9 cellular contexts compared by ENCODE assay signal in genomic region chr7:77351539-77352004, GRCh38.
DNase-seq lines count a peak whose midpoint lies in the region; ATAC-seq, FAIRE-seq and TF ChIP-seq lines count a peak whose summit lies in the region.
"Had no signal": no experiment of that assay in that cellular context is flagged by ENCODE, and none has a peak within 500 bp of the region (broad histone marks: within the 10 kb centered on the region; RNA-seq: fewer than 3 reads in every experiment).

No MANE protein-coding gene starts in this region.

- H3K27ac ChIP-seq in sigmoid colon = peak overlapping the region in 3 of 4 donors; percentile 10 to 47 (median 44)

- WGBS in sigmoid colon, 2 donors = 38 to 77% methylated on average over 5 of the region's 5 CpGs

- FAIRE-seq in RCC 7860 (lab: Jason Lieb, UNC) = no peak

- CTCF ChIA-PET in Calu3 (lab: Charles Lee) = no interaction called here

- no peaks in the 10 kb centered on the region for H3K27me3 Mint-ChIP-seq in activated naive CD4-positive, alpha-beta T cell treated with anti-CD3 and anti-CD28 coated beads, Interleukin-2, amount 50 U/mL, for 24 hours
- no peaks in the 10 kb centered on the region for H3K27me3 Mint-ChIP-seq in Calu3 (ENCODE audit: unreplicated experiment)

- intact Hi-C loops in sigmoid colon (cut with DNase I) (no loop called here), Calu3 (cut with micrococcal nuclease; ENCODE audit: unreplicated experiment) (no loop called here)

- no peaks in the 10 kb centered on the region for H3K27me3 ChIP-seq in sigmoid colon

- H3K9me3 ChIP-seq in sigmoid colon = no peaks in the 10 kb centered on the region

- no TSS peak for BruUV-seq in Calu3 (replicated peaks; lab: Mats Ljungman, UMichigan)

- ATAC-seq in GM18867 (IDR thresholded peaks at IDR 0.05; ENCODE audit: unreplicated experiment) (peak; percentile 92), HG02884 (IDR thresholded peaks at IDR 0.05; ENCODE audit: unreplicated experiment) (peak; percentile 93)
- ATAC-seq: Panc1 had no signal

- peak; percentile 77 for DNase-seq in SKM-1 (lab: John Stamatoyannopoulos, UW; ENCODE audit: unreplicated experiment)
- no peak for DNase-seq in sigmoid colon
- no peak for DNase-seq in foreskin melanocyte
- DNase-seq in Calu3 = no peak
- no peak for DNase-seq in RCC 7860 (ENCODE audit: low spot score)

- TF ChIP-seq EP300 in sigmoid colon (IDR thresholded peaks at IDR 0.05) = no peak

- H3K4me1 Mint-ChIP-seq in activated naive CD4-positive, alpha-beta T cell treated with anti-CD3 and anti-CD28 coated beads, Interleukin-2, amount 50 U/mL, for 24 hours = peaks cover 68% of the 10 kb centered on the region
- H3K4me1 Mint-ChIP-seq in Calu3 (ENCODE audit: low read depth, unreplicated experiment) = peaks cover 10% of the 10 kb centered on the region

- TF ChIP-seq POLR2A in sigmoid colon (IDR thresholded peaks at IDR 0.05) = no peak

- H3K27ac Mint-ChIP-seq in activated naive CD4-positive, alpha-beta T cell treated with anti-CD3 and anti-CD28 coated beads, Interleukin-2, amount 50 U/mL, for 24 hours = peak overlapping the region; percentile 95
- H3K27ac Mint-ChIP-seq in Calu3 (ENCODE audit: unreplicated experiment) = no peak overlapping the region

- H3K4me3 Mint-ChIP-seq in activated naive CD4-positive, alpha-beta T cell treated with anti-CD3 and anti-CD28 coated beads, Interleukin-2, amount 50 U/mL, for 24 hours = peak overlapping the region; percentile 82
- H3K4me3 Mint-ChIP-seq in Calu3 (ENCODE audit: low read depth, unreplicated experiment) = no peak overlapping the region

- no peak for TF ChIP-seq CTCF in sigmoid colon (IDR thresholded peaks at IDR 0.05)
- TF ChIP-seq CTCF in Calu3 (IDR thresholded peaks at IDR 0.05; ENCODE audit: unreplicated experiment) = no peak

- H3K4me3 ChIP-seq in sigmoid colon = no peak overlapping the region

- H3K9me3 Mint-ChIP-seq in activated naive CD4-positive, alpha-beta T cell treated with anti-CD3 and anti-CD28 coated beads, Interleukin-2, amount 50 U/mL, for 24 hours = no peaks in the 10 kb centered on the region
- no peaks in the 10 kb centered on the region for H3K9me3 Mint-ChIP-seq in Calu3 (ENCODE audit: low read depth, unreplicated experiment)

- H3K36me3 Mint-ChIP-seq in activated naive CD4-positive, alpha-beta T cell treated with anti-CD3 and anti-CD28 coated beads, Interleukin-2, amount 50 U/mL, for 24 hours = no peaks in the 10 kb centered on the region
- H3K36me3 Mint-ChIP-seq in Calu3 (ENCODE audit: insufficient read depth, unreplicated experiment) = no peaks in the 10 kb centered on the region

- peaks cover 0 to 7% (median 0%) of the 10 kb centered on the region in 4 donors for H3K36me3 ChIP-seq in sigmoid colon

- peaks cover 0 to 58% (median 32%) of the 10 kb centered on the region in 4 donors for H3K4me1 ChIP-seq in sigmoid colon
